Comparison of ENCODE assay signal across 8 cellular contexts in the genomic region with DNA sequence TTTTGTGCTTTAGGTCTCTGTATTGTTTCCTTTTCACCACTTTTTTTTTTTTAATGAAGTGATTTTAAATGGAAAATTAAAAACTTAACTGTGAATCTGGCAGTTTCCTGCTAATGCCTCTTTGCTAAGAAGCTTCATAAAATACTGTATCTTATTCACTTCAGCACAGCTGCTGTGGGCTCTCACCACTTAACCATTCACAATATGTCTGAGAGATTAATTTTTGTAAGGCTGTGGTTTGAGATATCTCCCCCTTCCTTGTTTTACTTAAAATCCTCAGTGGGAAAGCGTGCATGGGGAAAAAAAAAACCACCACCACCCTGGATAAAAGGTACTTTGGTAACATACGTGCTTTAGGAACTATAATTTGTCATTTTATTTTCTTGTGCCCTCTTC.
DNase-seq lines count a peak whose midpoint lies in the region; ATAC-seq and TF ChIP-seq lines count a peak whose summit lies in the region.
"Had no signal": no experiment of that assay in that cellular context is flagged by ENCODE, and none has a peak within 500 bp of the region (broad histone marks: within the 10 kb centered on the region; RNA-seq: fewer than 3 reads in every experiment).

No MANE protein-coding gene starts in this region.

- in situ Hi-C loops in KBM-7 (cut with MboI; ENCODE audit: low pct_unique_long_range_greater_than_20kb, low sequenced_read_pairs), result no loop called here
- in situ Hi-C loops in gastrocnemius medialis (cut with MboI; ENCODE audit: low sequenced_read_pairs in 4 of 4), result no loop called here

- no peak for TF ChIP-seq POLR2A in gastrocnemius medialis (IDR thresholded peaks at IDR 0.05)

- H3K4me3 ChIP-seq in coronary artery (peak overlapping the region; percentile 27), gastrocnemius medialis (no peak overlapping the region)

- intact Hi-C loops in gastrocnemius medialis (cut with DNase I; ENCODE audit: low total_unique reads), result no loop called here

- H3K9me3 ChIP-seq in gastrocnemius medialis, result no peaks in the 10 kb centered on the region

- no peaks in the 10 kb centered on the region for H3K27me3 ChIP-seq in gastrocnemius medialis

- TF ChIP-seq CTCF in coronary artery (IDR thresholded peaks at IDR 0.05) (no peak), gastrocnemius medialis (IDR thresholded peaks at IDR 0.05 in 4 of 5, conservative IDR thresholded peaks at IDR 0.05 in 1 of 5) (no peak)

- peak overlapping the region; percentile 78 to 89 for H3K27ac ChIP-seq in coronary artery
- peak overlapping the region in 3 of 4 donors; percentile 49 to 70 (median 62) for H3K27ac ChIP-seq in gastrocnemius medialis

- ATAC-seq in GM18858 (IDR thresholded peaks at IDR 0.05; ENCODE audit: unreplicated experiment) (peak; percentile 7), gastrocnemius medialis (no peak), GM19455 (IDR thresholded peaks at IDR 0.05; ENCODE audit: unreplicated experiment) (no peak), GM21529 (IDR thresholded peaks at IDR 0.05; ENCODE audit: unreplicated experiment) (no peak), HG03108 (IDR thresholded peaks at IDR 0.05; ENCODE audit: unreplicated experiment) (no peak)

- DNase-seq in KBM-7 (peak; percentile 50), coronary artery (ENCODE audit: low spot score) (no peak), gastrocnemius medialis (no peak)
- DNase-seq: NCI-H526 treated with DMSO at 0.1 percent for 48 hours had no signal

- H3K36me3 ChIP-seq in gastrocnemius medialis, result no peaks in the 10 kb centered on the region

- H3K4me1 ChIP-seq in gastrocnemius medialis, result peaks cover 12 to 56% of the 10 kb centered on the region in 2 donors
